ENCODE assay signal across 24 cellular contexts in genomic region chr1:14603641-14604040, GRCh38.
"Had no signal": no experiment of that assay in that cellular context is flagged by ENCODE, and none has a peak within 500 bp of the region (broad histone marks: within the 10 kb centered on the region; RNA-seq: fewer than 3 reads in every experiment).

No MANE protein-coding gene starts in this region.

- H3K27ac Mint-ChIP-seq: activated CD8-positive, alpha-beta memory T cell treated with anti-CD3 and anti-CD28 coated beads, Interleukin-2, amount 10 ng/mL, durations not matched to agents 7 days and 5 days; activated naive CD4-positive, alpha-beta T cell treated with anti-CD3 and anti-CD28 coated beads, Interleukin-2, amount 50 U/mL, for 72 hours; activated naive CD8-positive, alpha-beta T cell treated with anti-CD3 and anti-CD28 coated beads, Interleukin-2, amount 50 U/mL, for 24 hours; activated T-cell treated with anti-CD3 and anti-CD28 coated beads, Interleukin-2, amount 50 U/mL, for 24 hours; activated T-helper 1 cell treated with anti-CD3 and anti-CD28 coated beads, Interleukin-12 subunit alpha, Interleukin-12 subunit beta, Interleukin-2, Interleukin-4 antibody, amounts not matched to agents 30 ng/mL and 10 ng/mL and 1 ng/mL, durations not matched to agents 14 hours and 24 hours and 36 hours; T-helper 1 cell treated with Interleukin-12 subunit alpha and Interleukin-12 subunit beta and Interleukin-4 antibody, amounts not matched to agents 30 μg/mL and 1 μg/mL, for 36 hours had no signal

- DNase-seq: activated CD4-positive, alpha-beta T cell treated with anti-CD3 and anti-CD28 coated beads for 48 hours; activated CD4-positive, alpha-beta T cell treated with anti-CD3 and anti-CD28 coated beads, Interleukin-2, amount 50 U/mL, for 4 hours; activated CD8-positive, alpha-beta memory T cell treated with anti-CD3 and anti-CD28 coated beads, Interleukin-2, amount 10 ng/mL, durations not matched to agents 7 days and 5 days; activated effector memory CD4-positive, alpha-beta T cell treated with Interleukin-2 at 50 U/mL for 16 hours; activated naive CD4-positive, alpha-beta T cell treated with Interleukin-2 at 50 U/mL for 16 hours; activated naive CD8-positive, alpha-beta T cell treated with anti-CD3 and anti-CD28 coated beads, Interleukin-2, amount 50 U/mL, for 24 hours; activated T-cell treated with anti-CD3 and anti-CD28 coated beads, Interleukin-2, amount 50 U/mL, for 24 hours; amniotic stem cell; body of pancreas; MG63; MV-4-11; NCI-H1105 treated with DMSO at 0.1 percent for 48 hours; NCI-H146; NCI-H2029; NCI-H2227 treated with DMSO at 0.1 percent for 48 hours; NCI-H446 treated with DMSO at 0.1 percent for 48 hours; NCI-H526 treated with DMSO at 0.1 percent for 48 hours; PC-3; SHP77 had no signal

- H3K36me3 Mint-ChIP-seq: activated CD8-positive, alpha-beta memory T cell treated with anti-CD3 and anti-CD28 coated beads, Interleukin-2, amount 10 ng/mL, durations not matched to agents 7 days and 5 days; activated naive CD4-positive, alpha-beta T cell treated with anti-CD3 and anti-CD28 coated beads, Interleukin-2, amount 50 U/mL, for 72 hours had no signal

- H3K4me1 Mint-ChIP-seq: activated CD8-positive, alpha-beta memory T cell treated with anti-CD3 and anti-CD28 coated beads, Interleukin-2, amount 10 ng/mL, durations not matched to agents 7 days and 5 days; central memory CD8-positive, alpha-beta T cell had no signal

- ATAC-seq: activated CD4-positive, CD25-positive, alpha-beta regulatory T cell treated with anti-CD3 and anti-CD28 coated beads, Interleukin-2, amount 50 U/mL, for 24 hours; activated CD8-positive, alpha-beta memory T cell treated with anti-CD3 and anti-CD28 coated beads, Interleukin-2, amount 10 ng/mL, durations not matched to agents 7 days and 5 days; activated naive CD4-positive, alpha-beta T cell treated with anti-CD3 and anti-CD28 coated beads, Interleukin-2, amount 50 U/mL, for 72 hours; activated naive CD8-positive, alpha-beta T cell treated with anti-CD3 and anti-CD28 coated beads, Interleukin-2, amount 50 U/mL, for 24 hours; body of pancreas; PC-3 had no signal

- H3K9me3 Mint-ChIP-seq: activated naive CD4-positive, alpha-beta T cell treated with anti-CD3 and anti-CD28 coated beads, Interleukin-2, amount 50 U/mL, for 72 hours; activated naive CD8-positive, alpha-beta T cell treated with anti-CD3 and anti-CD28 coated beads, Interleukin-2, amount 50 U/mL, for 24 hours; activated T-cell treated with anti-CD3 and anti-CD28 coated beads, Interleukin-2, amount 50 U/mL, for 24 hours; activated T-helper 1 cell treated with anti-CD3 and anti-CD28 coated beads, Interleukin-12 subunit alpha, Interleukin-12 subunit beta, Interleukin-2, Interleukin-4 antibody, amounts not matched to agents 30 ng/mL and 10 ng/mL and 1 ng/mL, durations not matched to agents 14 hours and 24 hours and 36 hours; central memory CD8-positive, alpha-beta T cell; T-helper 1 cell treated with Interleukin-12 subunit alpha and Interleukin-12 subunit beta and Interleukin-4 antibody, amounts not matched to agents 30 μg/mL and 1 μg/mL, for 36 hours had no signal

- H3K4me3 Mint-ChIP-seq: activated CD8-positive, alpha-beta memory T cell treated with anti-CD3 and anti-CD28 coated beads, Interleukin-2, amount 10 ng/mL, durations not matched to agents 7 days and 5 days; activated naive CD8-positive, alpha-beta T cell treated with anti-CD3 and anti-CD28 coated beads, Interleukin-2, amount 50 U/mL, for 24 hours; activated T-cell treated with anti-CD3 and anti-CD28 coated beads, Interleukin-2, amount 50 U/mL, for 24 hours; activated T-helper 1 cell treated with anti-CD3 and anti-CD28 coated beads, Interleukin-12 subunit alpha, Interleukin-12 subunit beta, Interleukin-2, Interleukin-4 antibody, amounts not matched to agents 30 ng/mL and 10 ng/mL and 1 ng/mL, durations not matched to agents 14 hours and 24 hours and 36 hours; central memory CD8-positive, alpha-beta T cell; T-helper 1 cell treated with Interleukin-12 subunit alpha and Interleukin-12 subunit beta and Interleukin-4 antibody, amounts not matched to agents 30 μg/mL and 1 μg/mL, for 36 hours had no signal
